ENCODE assay signal across 18 cellular contexts in the genomic region with DNA sequence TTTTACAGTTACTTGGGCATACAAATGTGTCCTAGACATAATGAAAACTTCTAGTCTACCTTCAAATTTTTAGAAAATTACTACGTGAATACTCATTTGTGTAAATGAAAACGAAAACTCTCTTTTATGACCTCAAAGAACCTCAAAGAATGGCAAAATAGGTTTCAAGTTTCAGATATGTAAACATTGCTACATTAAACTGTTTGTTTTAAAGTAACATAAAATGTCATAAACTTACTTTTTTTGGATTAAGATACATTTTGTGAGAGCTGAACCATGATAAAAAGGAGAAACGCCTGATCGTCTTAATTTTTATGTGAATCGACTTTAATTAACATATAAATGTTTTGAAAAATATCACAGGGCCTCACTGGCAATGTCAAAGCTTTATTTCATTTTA.
DNase-seq lines count a peak whose midpoint lies in the region; ATAC-seq, FAIRE-seq and TF ChIP-seq lines count a peak whose summit lies in the region.
"Had no signal": no experiment of that assay in that cellular context is flagged by ENCODE, and none has a peak within 500 bp of the region (broad histone marks: within the 10 kb centered on the region; RNA-seq: fewer than 3 reads in every experiment).

No MANE protein-coding gene starts in this region.

- TF ChIP-seq EP300 in HepG2 (IDR thresholded peaks at IDR 0.05; ENCODE audit: low read depth in 2 of 2, low read length in 2 of 2) (no peak), HepG2 (CRISPR knock-in tag; IDR thresholded peaks at IDR 0.05; ENCODE audit: borderline replicate concordance) (no peak), upper lobe of left lung (IDR thresholded peaks at IDR 0.05) (no peak)

- no peak overlapping the region for H2AFZ ChIP-seq in HepG2 (ENCODE audit: low read length)

- H3K79me2 ChIP-seq in HepG2 (ENCODE audit: insufficient read depth, low read length) = no peaks in the 10 kb centered on the region

- no peaks in the 10 kb centered on the region for H4K20me1 ChIP-seq in HepG2 (ENCODE audit: insufficient read depth, low read length)

- in situ Hi-C loops in astrocyte of the spinal cord (cut with HindIII; ENCODE audit: low sequenced_read_pairs) = no loop called here
- in situ Hi-C loops in HepG2 (cut with HindIII; ENCODE audit: extremely low pct_ligation_motif_present, low pct_unique_long_range_greater_than_20kb) = loop anchor here (5.0 kb wide), 1 partner anchor 335 kb away; no protein-coding TSS in a partner anchor

- intact Hi-C loops in HepG2 (cut with micrococcal nuclease; ENCODE audit: unreplicated experiment) = loop anchor here (1.0 to 10.0 kb wide), 7 partner anchors 122 to 1952 kb away; no protein-coding TSS in a partner anchor

- no peak for TF ChIP-seq RAD21 in HepG2 (CRISPR knock-in tag; IDR thresholded peaks at IDR 0.05)

- no peak for TF ChIP-seq CTCF in astrocyte of the spinal cord (IDR thresholded peaks at IDR 0.05; ENCODE audit: low read depth, low read length)
- TF ChIP-seq CTCF in HepG2 (CRISPR knock-in tag; IDR thresholded peaks at IDR 0.05) = no peak
- TF ChIP-seq CTCF in upper lobe of left lung (IDR thresholded peaks at IDR 0.05) = no peak

- BruUV-seq in HepG2 (replicated peaks; lab: Mats Ljungman, UMichigan) = no TSS peak

- H3K27ac ChIP-seq in HepG2 (ENCODE audit: extremely low read length, insufficient read depth, low read length) (no peak overlapping the region), upper lobe of left lung (no peak overlapping the region)
- H3K27ac ChIP-seq: upper lobe of right lung had no signal

- no peak overlapping the region for H3K4me2 ChIP-seq in HepG2 (ENCODE audit: low read depth, low read length)

- POLR2A ChIA-PET in HepG2 (lab: Yijun Ruan, JAX) = no interaction called here

- H3K36me3 ChIP-seq in HepG2 (replicated peaks in 1 of 2; ENCODE audit: control insufficient read depth in 1 of 2, insufficient read depth in 2 of 2, low read length in 2 of 2) (no peaks in the 10 kb centered on the region), upper lobe of left lung (no peaks in the 10 kb centered on the region)
- H3K36me3 ChIP-seq: upper lobe of right lung had no signal

- no peak overlapping the region for H3K9ac ChIP-seq in HepG2 (ENCODE audit: insufficient read depth, low read depth, low read length)

- WGBS in HepG2 (ENCODE audit: low lambda C conversion rate) = 19% methylated on average over 5 of the region's 5 CpGs
- WGBS in upper lobe of left lung, 2 donors = 50 to 63% methylated on average over 5 of the region's 5 CpGs

- ATAC-seq in HG03575 (IDR thresholded peaks at IDR 0.05; ENCODE audit: extremely low read depth, insufficient number of reproducible peaks, low FRiP score, unreplicated experiment) = peak; percentile 44
- no peak for ATAC-seq in HepG2
- no peak for ATAC-seq in HG03196 (IDR thresholded peaks at IDR 0.05; ENCODE audit: unreplicated experiment)
- no peak for ATAC-seq in upper lobe of left lung (ENCODE audit: low FRiP score in 2 of 2)
- ATAC-seq: activated T-helper 17 cell treated with anti-CD3 and anti-CD28 coated beads, Interleukin-2, amount 50 U/mL, for 72 hours; CD8-positive, alpha-beta T cell had no signal

- CTCF ChIA-PET in HepG2 (lab: Yijun Ruan, JAX; ENCODE audit: low intra/inter-chr PET ratio, low total read pairs) = interaction anchor here (1.3 to 3.6 kb wide), 4 partner anchors 334 to 1953 kb away, joined by 3 to 50 read pairs (median 4); no protein-coding TSS in a partner anchor

- no peaks in the 10 kb centered on the region for H3K27me3 ChIP-seq in HepG2 (ENCODE audit: control insufficient read depth in 1 of 2, insufficient read depth in 2 of 2, low read length in 2 of 2)
- H3K27me3 ChIP-seq in upper lobe of left lung = no peaks in the 10 kb centered on the region
- H3K27me3 ChIP-seq: upper lobe of right lung had no signal

- FAIRE-seq in HepG2 (lab: Jason Lieb, UNC) = no peak
- FAIRE-seq: small intestine had no signal

- H3K4me1 ChIP-seq in HepG2 (ENCODE audit: insufficient read depth, low read length) (0 out of 2 replicates have a peak, but pooled peaks cover 12% of the 10 kb centered on the region), upper lobe of left lung (peaks cover 0 to 10% (median 3%) of the 10 kb centered on the region in 4 donors)
- H3K4me1 ChIP-seq: upper lobe of right lung had no signal

- H3K9me3 ChIP-seq in HepG2 (ENCODE audit: low read length) = no peaks in the 10 kb centered on the region
- no peaks in the 10 kb centered on the region for H3K9me3 ChIP-seq in upper lobe of left lung
- H3K9me3 ChIP-seq: upper lobe of right lung had no signal

- DNase-seq in DMS53 (lab: John Stamatoyannopoulos, UW) = peak; percentile 48
- no peak for DNase-seq in DMS53 treated with DMSO at 0.1 percent for 48 hours (lab: John Stamatoyannopoulos, UW; ENCODE audit: unreplicated experiment)
- DNase-seq in astrocyte of the spinal cord (ENCODE audit: low read depth, low spot score) = peak; percentile 10
- DNase-seq in HepG2 (ENCODE audit: low spot score) = no peak
- no peak for DNase-seq in upper lobe of left lung
- no peak for DNase-seq in stimulated activated CD8-positive, alpha-beta memory T cell treated with anti-CD3 and anti-CD28 coated beads, Interleukin-4, amount 100 ng/mL, for 48 hours
- DNase-seq: 8988T; activated CD4-positive, alpha-beta T cell treated with anti-CD3 and anti-CD28 coated beads, Interleukin-2, amount 50 U/mL, for 1 hour; aorta; CD8-positive, alpha-beta T cell; Right ventricle myocardium superior; stimulated activated CD4-positive, alpha-beta T cell treated with anti-CD3 and anti-CD28 coated beads, Interleukin-2, amount 100 ng/mL, for 24 hours; upper lobe of right lung had no signal

- TF ChIP-seq POLR2A in HepG2 (IDR thresholded peaks at IDR 0.05; ENCODE audit: insufficient read depth in 1 of 2, low read depth in 2 of 2, low read length in 2 of 2) (no peak), upper lobe of left lung (IDR thresholded peaks at IDR 0.05) (no peak)

- H3K4me3 ChIP-seq in astrocyte of the spinal cord (ENCODE audit: low read depth, low read length) (no peak overlapping the region), HepG2 (replicated peaks in 1 of 3; ENCODE audit: insufficient read depth in 1 of 3, low read depth in 2 of 3, low read length in 3 of 3) (no peak overlapping the region), upper lobe of left lung (no peak overlapping the region)
- H3K4me3 ChIP-seq: K562, upper lobe of right lung had no signal

TF ChIP-seq in HepG2, 621 proteins besides CTCF, POLR2A, EP300 and RAD21 (continues in another document):
- TF ChIP-seq SIX1 (CRISPR knock-in tag; IDR thresholded peaks at IDR 0.05; ENCODE audit: borderline replicate concordance) (peak; percentile 52; the same call in 1 of the 2 replicates), ZNF605 (CRISPR knock-in tag; IDR thresholded peaks at IDR 0.05) (no peak), SIX4 (CRISPR knock-in tag; IDR thresholded peaks at IDR 0.05) (0 out of 2 replicates have a peak, but pooled peaks have one; percentile 19), KDM6A (CRISPR knock-in tag; IDR thresholded peaks at IDR 0.05; ENCODE audit: low read depth) (no peak), ZNF17 (CRISPR knock-in tag; IDR thresholded peaks at IDR 0.05) (no peak)
- TF ChIP-seq, protein P1, sequence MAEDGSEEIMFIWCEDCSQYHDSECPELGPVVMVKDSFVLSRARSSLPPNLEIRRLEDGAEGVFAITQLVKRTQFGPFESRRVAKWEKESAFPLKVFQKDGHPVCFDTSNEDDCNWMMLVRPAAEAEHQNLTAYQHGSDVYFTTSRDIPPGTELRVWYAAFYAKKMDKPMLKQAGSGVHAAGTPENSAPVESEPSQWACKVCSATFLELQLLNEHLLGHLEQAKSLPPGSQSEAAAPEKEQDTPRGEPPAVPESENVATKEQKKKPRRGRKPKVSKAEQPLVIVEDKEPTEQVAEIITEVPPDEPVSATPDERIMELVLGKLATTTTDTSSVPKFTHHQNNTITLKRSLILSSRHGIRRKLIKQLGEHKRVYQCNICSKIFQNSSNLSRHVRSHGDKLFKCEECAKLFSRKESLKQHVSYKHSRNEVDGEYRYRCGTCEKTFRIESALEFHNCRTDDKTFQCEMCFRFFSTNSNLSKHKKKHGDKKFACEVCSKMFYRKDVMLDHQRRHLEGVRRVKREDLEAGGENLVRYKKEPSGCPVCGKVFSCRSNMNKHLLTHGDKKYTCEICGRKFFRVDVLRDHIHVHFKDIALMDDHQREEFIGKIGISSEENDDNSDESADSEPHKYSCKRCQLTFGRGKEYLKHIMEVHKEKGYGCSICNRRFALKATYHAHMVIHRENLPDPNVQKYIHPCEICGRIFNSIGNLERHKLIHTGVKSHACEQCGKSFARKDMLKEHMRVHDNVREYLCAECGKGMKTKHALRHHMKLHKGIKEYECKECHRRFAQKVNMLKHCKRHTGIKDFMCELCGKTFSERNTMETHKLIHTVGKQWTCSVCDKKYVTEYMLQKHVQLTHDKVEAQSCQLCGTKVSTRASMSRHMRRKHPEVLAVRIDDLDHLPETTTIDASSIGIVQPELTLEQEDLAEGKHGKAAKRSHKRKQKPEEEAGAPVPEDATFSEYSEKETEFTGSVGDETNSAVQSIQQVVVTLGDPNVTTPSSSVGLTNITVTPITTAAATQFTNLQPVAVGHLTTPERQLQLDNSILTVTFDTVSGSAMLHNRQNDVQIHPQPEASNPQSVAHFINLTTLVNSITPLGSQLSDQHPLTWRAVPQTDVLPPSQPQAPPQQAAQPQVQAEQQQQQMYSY (CRISPR knock-in tag; IDR thresholded peaks at IDR 0.05) = no peak
- TF ChIP-seq, protein P2, sequence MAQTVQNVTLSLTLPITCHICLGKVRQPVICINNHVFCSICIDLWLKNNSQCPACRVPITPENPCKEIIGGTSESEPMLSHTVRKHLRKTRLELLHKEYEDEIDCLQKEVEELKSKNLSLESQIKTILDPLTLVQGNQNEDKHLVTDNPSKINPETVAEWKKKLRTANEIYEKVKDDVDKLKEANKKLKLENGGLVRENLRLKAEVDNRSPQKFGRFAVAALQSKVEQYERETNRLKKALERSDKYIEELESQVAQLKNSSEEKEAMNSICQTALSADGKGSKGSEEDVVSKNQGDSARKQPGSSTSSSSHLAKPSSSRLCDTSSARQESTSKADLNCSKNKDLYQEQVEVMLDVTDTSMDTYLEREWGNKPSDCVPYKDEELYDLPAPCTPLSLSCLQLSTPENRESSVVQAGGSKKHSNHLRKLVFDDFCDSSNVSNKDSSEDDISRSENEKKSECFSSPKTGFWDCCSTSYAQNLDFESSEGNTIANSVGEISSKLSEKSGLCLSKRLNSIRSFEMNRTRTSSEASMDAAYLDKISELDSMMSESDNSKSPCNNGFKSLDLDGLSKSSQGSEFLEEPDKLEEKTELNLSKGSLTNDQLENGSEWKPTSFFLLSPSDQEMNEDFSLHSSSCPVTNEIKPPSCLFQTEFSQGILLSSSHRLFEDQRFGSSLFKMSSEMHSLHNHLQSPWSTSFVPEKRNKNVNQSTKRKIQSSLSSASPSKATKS (CRISPR knock-in tag; IDR thresholded peaks at IDR 0.05) = 0 out of 2 replicates have a peak, but pooled peaks have one; percentile 29

Comparison
In these comparisons a context has a peak if more than half of its experiments do, and no peak if none do; other contexts are left out.
1. DNase-seq: peak in DMS53 (single experiment) and astrocyte of the spinal cord (single experiment); none in DMS53 treated with DMSO at 0.1 percent for 48 hours (single experiment), HepG2 (single experiment), upper lobe of left lung (0 of 2) and stimulated activated CD8-positive, alpha-beta memory T cell treated with anti-CD3 and anti-CD28 coated beads, Interleukin-4, amount 100 ng/mL, for 48 hours (single experiment).